Comparison of ENCODE assay signal across 23 cellular contexts in the genomic region with DNA sequence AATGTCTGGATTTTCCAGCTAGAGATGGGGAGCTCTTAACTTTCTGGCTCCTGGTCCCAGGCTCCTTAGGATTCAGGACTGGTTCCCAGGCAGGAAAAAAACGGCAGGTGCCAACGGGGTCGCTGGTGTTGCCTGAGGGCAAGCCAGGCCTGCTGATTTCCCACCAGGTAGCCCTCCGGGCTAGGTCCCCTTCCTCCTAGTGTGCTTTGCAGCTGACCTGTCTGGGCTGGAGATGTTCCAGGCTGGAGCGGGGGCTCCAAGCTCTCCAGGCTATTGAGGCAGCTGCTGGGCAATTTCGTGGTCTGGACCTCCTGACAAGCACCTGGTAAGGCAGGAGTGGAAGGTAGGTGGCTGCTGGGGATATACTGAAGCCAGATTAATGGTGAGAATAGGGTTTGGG. TPM values are rescaled to one million over a fixed set of nuclear protein-coding genes. Genes with fewer than 3 reads are reported as not detected.
DNase-seq lines count a peak whose midpoint lies in the region; FAIRE-seq and TF ChIP-seq lines count a peak whose summit lies in the region.
"Had no signal": no experiment of that assay in that cellular context is flagged by ENCODE, and none has a peak within 500 bp of the region (broad histone marks: within the 10 kb centered on the region; RNA-seq: fewer than 3 reads in every experiment).

No MANE protein-coding gene starts in this region.

- H3K9me3 ChIP-seq in HEK293 (ENCODE audit: control insufficient read depth, insufficient read depth, low read depth, low read length) (no peaks in the 10 kb centered on the region), H1 (ENCODE audit: insufficient read depth in 2 of 2, low read depth in 1 of 2, low read length in 1 of 2) (no peaks in the 10 kb centered on the region)
- H3K9me3 ChIP-seq: SK-N-SH, upper lobe of left lung had no signal

- no peak overlapping the region for H3K23ac ChIP-seq in H1 (ENCODE audit: insufficient read length)

- TF ChIP-seq CTCF in HEK293 (tag by site-specific recombination; IDR thresholded peaks at IDR 0.05) = no peak
- TF ChIP-seq CTCF in H1 (IDR thresholded peaks at IDR 0.05; ENCODE audit: control extremely low read depth in 1 of 3, insufficient read depth in 1 of 3, low read depth in 1 of 3, low read length in 3 of 3) = no peak
- no peak for TF ChIP-seq CTCF in osteocyte (IDR thresholded peaks at IDR 0.05)

- H2BK20ac ChIP-seq in H1 (ENCODE audit: low read length) = no peak overlapping the region

- H3K4ac ChIP-seq in H1 (replicated peaks; ENCODE audit: insufficient read length, low read depth, low read length) = no peak overlapping the region

- peaks cover 0 to 1% of the 10 kb centered on the region in 2 experiments for H4K20me1 ChIP-seq in H1 (replicated peaks in 1 of 2; ENCODE audit: control insufficient read depth in 1 of 2, insufficient read depth in 2 of 2, low read length in 2 of 2)

- no peaks in the 10 kb centered on the region for H3K9me3 Mint-ChIP-seq in activated CD4-positive, alpha-beta T cell treated with anti-CD3 and anti-CD28 coated beads, Interleukin-2, amount 10 ng/mL, durations not matched to agents 24 days and 14 days
- no peaks in the 10 kb centered on the region for H3K9me3 Mint-ChIP-seq in osteocyte (ENCODE audit: unreplicated experiment)

- H3K23me2 ChIP-seq in H1 (ENCODE audit: low read depth, low read length) = peaks cover 11% of the 10 kb centered on the region

- H3K36me3 Mint-ChIP-seq in activated CD4-positive, alpha-beta T cell treated with anti-CD3 and anti-CD28 coated beads, Interleukin-2, amount 10 ng/mL, durations not matched to agents 24 days and 14 days (ENCODE audit: low read depth) = peaks cover 37% of the 10 kb centered on the region
- H3K36me3 Mint-ChIP-seq in osteocyte (ENCODE audit: unreplicated experiment) = peaks cover 15% of the 10 kb centered on the region

- peak overlapping the region; percentile 29 for H3K27ac Mint-ChIP-seq in activated CD4-positive, alpha-beta T cell treated with anti-CD3 and anti-CD28 coated beads, Interleukin-2, amount 10 ng/mL, durations not matched to agents 24 days and 14 days
- no peak overlapping the region for H3K27ac Mint-ChIP-seq in osteocyte (ENCODE audit: unreplicated experiment)
- H3K27ac Mint-ChIP-seq: activated naive CD8-positive, alpha-beta T cell; CD14-positive monocyte had no signal

- H3K4me2 ChIP-seq in H1 (ENCODE audit: insufficient read depth in 1 of 2, low read depth in 2 of 2, low read length in 2 of 2) = no peak overlapping the region
- H3K4me2 ChIP-seq: PC-9, SK-N-SH had no signal

- peak overlapping the region; percentile 14; the same call in 1 of the 2 replicates for H4K8ac ChIP-seq in H1 (ENCODE audit: extremely low read depth, insufficient read depth, low read length)

- no peak for TF ChIP-seq RAD21 in H1 (IDR thresholded peaks at IDR 0.05 in 1 of 2, conservative IDR thresholded peaks at IDR 0.05 in 1 of 2; ENCODE audit: low read depth in 2 of 2, low read length in 2 of 2)

- H2AK5ac ChIP-seq in H1 (ENCODE audit: low read depth, low read length) = no peak overlapping the region

- CTCF ChIA-PET in HEK293 (lab: Yijun Ruan, JAX) (interaction anchor here (0.6 to 1.5 kb wide), 6 partner anchors 9 to 101 kb away, joined by 3 to 7 read pairs (median 3); no protein-coding TSS in a partner anchor), H1 (lab: Charles Lee; ENCODE audit: partially characterized antibody) (interaction anchor here (0.9 to 5.7 kb wide), 19 partner anchors 8 to 139 kb away, joined by 3 to 86 read pairs (median 5); a partner anchor contains a TSS)

- H3K4me3 Mint-ChIP-seq in activated CD4-positive, alpha-beta T cell treated with anti-CD3 and anti-CD28 coated beads, Interleukin-2, amount 10 ng/mL, durations not matched to agents 24 days and 14 days = no peak overlapping the region
- H3K4me3 Mint-ChIP-seq in osteocyte (ENCODE audit: unreplicated experiment) = peak overlapping the region; percentile 50
- H3K4me3 Mint-ChIP-seq: CD14-positive monocyte had no signal

- 92% methylated on average over 6 of the region's 6 CpGs; no CpG with 5 or more reads in 1 of the 2 experiments for WGBS in H1 (ENCODE audit: extremely low coverage in 1 of 2, insufficient coverage in 1 of 2, insufficient read length in 1 of 2, insufficient replicate concordance in 2 of 2, low coverage in 1 of 2, low lambda C conversion rate in 2 of 2, missing lambda C conversion rate in 1 of 2), 2 experiments

- no peak for TF ChIP-seq POLR2A in H1 (IDR thresholded peaks at IDR 0.05; ENCODE audit: control extremely low read depth in 1 of 2, low read depth in 2 of 2, low read length in 2 of 2)

- no peak for FAIRE-seq in H1 (lab: Jason Lieb, UNC)
- FAIRE-seq: A204.1 had no signal

- H4K5ac ChIP-seq in H1 (ENCODE audit: insufficient read length, low read depth, low read length) = no peak overlapping the region

- DNase-seq in activated CD4-positive, alpha-beta T cell treated with anti-CD3 and anti-CD28 coated beads, Interleukin-2, amount 10 ng/mL, durations not matched to agents 24 days and 14 days = no peak
- no peak for DNase-seq in activated CD4-positive, alpha-beta T cell treated with anti-CD3 and anti-CD28 coated beads for 4 hours
- DNase-seq in H1 (ENCODE audit: low read depth in 1 of 2, low spot score in 2 of 2) = no peak
- no peak for DNase-seq in osteocyte (ENCODE audit: extremely low spot score, unreplicated experiment)
- no peak for DNase-seq in DMS 273 treated with DMSO at 0.1 percent for 48 hours (lab: John Stamatoyannopoulos, UW)
- DNase-seq in inferior parietal cortex (ENCODE audit: extremely low spot score) = no peak
- DNase-seq in DMS 273 (lab: John Stamatoyannopoulos, UW; ENCODE audit: unreplicated experiment) = no peak
- DNase-seq: effector memory CD4-positive, alpha-beta T cell; erythroblast; GOT3; left ventricle myocardium superior; NCI-H226; NCI-H526 treated with DMSO at 0.1 percent for 48 hours; PC-9; stimulated activated naive CD4-positive, alpha-beta T cell; upper lobe of left lung had no signal

- H3K18ac ChIP-seq in H1 (ENCODE audit: extremely low read depth, low read length) = no peak overlapping the region

- no peak for TF ChIP-seq EP300 in H1 (IDR thresholded peaks at IDR 0.05; ENCODE audit: borderline replicate concordance in 1 of 2, low read depth in 2 of 2, low read length in 2 of 2)

- no peak overlapping the region for H3K27ac ChIP-seq in HEK293 (ENCODE audit: extremely low read depth, low read depth, low read length)
- no peak overlapping the region for H3K27ac ChIP-seq in H1 (ENCODE audit: low read depth, low read length)
- H3K27ac ChIP-seq: coronary artery, PC-9, skin epidermis, upper lobe of left lung had no signal

- H2BK12ac ChIP-seq in H1 (ENCODE audit: low read depth, low read length) = no peak overlapping the region

- H3K4me1 Mint-ChIP-seq in activated CD4-positive, alpha-beta T cell treated with anti-CD3 and anti-CD28 coated beads, Interleukin-2, amount 10 ng/mL, durations not matched to agents 24 days and 14 days = peaks cover 26% of the 10 kb centered on the region
- H3K4me1 Mint-ChIP-seq in osteocyte (ENCODE audit: unreplicated experiment) = peaks cover 27% of the 10 kb centered on the region

- no peak overlapping the region for H2BK15ac ChIP-seq in H1 (ENCODE audit: low read length)

- POLR2A ChIA-PET in HEK293 (lab: Yijun Ruan, JAX) = interaction anchor here (0.7 to 4.0 kb wide), 4 partner anchors 16 to 73 kb away, joined by 5 to 44 read pairs (median 8); a partner anchor contains a TSS
- POLR2A ChIA-PET in H1 (lab: Charles Lee; ENCODE audit: partially characterized antibody) = interaction anchor here (1.0 to 5.2 kb wide), 4 partner anchors 7 to 29 kb away, joined by 4 to 89 read pairs (median 24); a partner anchor contains a TSS

- H3K56ac ChIP-seq in H1 (replicated peaks; ENCODE audit: insufficient read length, low read depth, low read length) = no peak overlapping the region

- no peak overlapping the region for H4K91ac ChIP-seq in H1 (replicated peaks; ENCODE audit: insufficient read length, low read length)

- no peaks in the 10 kb centered on the region; the same call in 1 of the 2 replicates for H3K79me1 ChIP-seq in H1 (ENCODE audit: low read depth, low read length)

- no peak overlapping the region for H2AFZ ChIP-seq in H1 (ENCODE audit: low read length)
- H2AFZ ChIP-seq: PC-9 had no signal

- 0 out of 2 replicates have a peak, but pooled peaks cover 2% of the 10 kb centered on the region for H3K4me1 ChIP-seq in HEK293 (ENCODE audit: control insufficient read depth, insufficient read depth, low read length)
- H3K4me1 ChIP-seq in H1 (replicated peaks in 1 of 4; ENCODE audit: control insufficient read depth in 3 of 4, insufficient read depth in 4 of 4, low read length in 3 of 4) = peaks cover 0 to 3% (median 2%) of the 10 kb centered on the region in 4 experiments; a peak in 3 of 7 replicates

- no peaks in the 10 kb centered on the region for H3K27me3 ChIP-seq in H1 (replicated peaks in 1 of 4; ENCODE audit: control insufficient read depth in 3 of 4, extremely low read depth in 1 of 4, insufficient read depth in 3 of 4, low read length in 3 of 4)
- H3K27me3 ChIP-seq: upper lobe of left lung had no signal

- H3K4me3 ChIP-seq in HEK293 (ENCODE audit: low read depth, low read length) = no peak overlapping the region
- no peak overlapping the region for H3K4me3 ChIP-seq in H1 (ENCODE audit: extremely low read depth in 1 of 4, insufficient read depth in 2 of 4, low read depth in 3 of 4, low read length in 4 of 4)
- H3K4me3 ChIP-seq: coronary artery, PC-9, skin epidermis, upper lobe of left lung had no signal

- no peak overlapping the region for H2BK5ac ChIP-seq in H1 (ENCODE audit: low read depth, low read length)

- H3K14ac ChIP-seq in H1 (ENCODE audit: insufficient read length) = no peak overlapping the region

- H3K27me3 Mint-ChIP-seq in activated CD4-positive, alpha-beta T cell treated with anti-CD3 and anti-CD28 coated beads, Interleukin-2, amount 10 ng/mL, durations not matched to agents 24 days and 14 days = no peaks in the 10 kb centered on the region
- no peaks in the 10 kb centered on the region for H3K27me3 Mint-ChIP-seq in osteocyte (ENCODE audit: unreplicated experiment)
- H3K27me3 Mint-ChIP-seq: activated naive CD8-positive, alpha-beta T cell had no signal

- H3K36me3 ChIP-seq in HEK293 (ENCODE audit: control insufficient read depth in 2 of 2, insufficient read depth in 1 of 2, low read length in 2 of 2) (peaks cover 40 to 45% of the 10 kb centered on the region in 2 experiments), H1 (ENCODE audit: control insufficient read depth in 2 of 4, insufficient read depth in 4 of 4, low read length in 3 of 4) (peaks cover 0 to 4% (median 2%) of the 10 kb centered on the region in 4 experiments; a peak in 6 of 8 replicates)

- H3K9ac ChIP-seq in H1 (replicated peaks in 1 of 4; ENCODE audit: extremely low read depth in 1 of 4, low read depth in 3 of 4, low read length in 3 of 4) = no peak overlapping the region
- H3K9ac ChIP-seq: SK-N-SH had no signal

- intact Hi-C loops in activated CD4-positive, alpha-beta T cell treated with anti-CD3 and anti-CD28 coated beads, Interleukin-2, amount 10 ng/mL, durations not matched to agents 24 days and 14 days (cut with micrococcal nuclease) = no loop called here

- no peaks in the 10 kb centered on the region for H3K79me2 ChIP-seq in H1 (ENCODE audit: control insufficient read depth in 1 of 2, insufficient read depth in 2 of 2, low read length in 2 of 2)

- H2BK120ac ChIP-seq in H1 (replicated peaks; ENCODE audit: low read depth, low read length) = no peak overlapping the region

RNA-seq across cellular contexts. Expression of a gene that starts 2.0 kb away (rescaled TPM):
- 89.0 and 115 TPM in 2 replicates for total RNA-seq in activated CD4-positive, alpha-beta T cell treated with anti-CD3 and anti-CD28 coated beads, Interleukin-2, amount 10 ng/mL, durations not matched to agents 24 days and 14 days
- 46.3 and 50.2 TPM in 2 replicates for total RNA-seq in H1 (2021; fragmentation: NEBNext Ultra II Directional; extraction: Animal tissue kit (Norgen Biotek cat#: 25700))
- polyA plus RNA-seq in H1 (2011; rRNA removed) = 36.6 and 59.8 TPM in 2 replicates
- 39.7 TPM for polyA plus RNA-seq in H1 (2011; cell fraction: cytosol; rRNA removed)
- polyA plus RNA-seq in H1 (2011; cell fraction: nucleus; rRNA removed) = 32.0 TPM
- 40.1 to 47.4 TPM (median 45.2 TPM) in 4 replicates for polyA plus RNA-seq in H1 (2012, experiment 1 of 2)
- polyA plus RNA-seq in H1 (2012, experiment 2 of 2) = 29.3 TPM
- 65.8 TPM for polyA plus RNA-seq in H1 (2013, experiment 1 of 2)
- 68.6 TPM for polyA plus RNA-seq in H1 (2013, experiment 2 of 2)
- 6.8 and 7.4 TPM in 2 replicates for polyA minus RNA-seq in H1 (2011; rRNA and poly(A)+ RNA removed)
- 18.6 TPM for polyA minus RNA-seq in H1 (2011; cell fraction: cytosol; rRNA and poly(A)+ RNA removed)
- 14.3 TPM for polyA minus RNA-seq in H1 (2011; cell fraction: nucleus; rRNA and poly(A)+ RNA removed)
- 61.5 and 67.5 TPM in 2 replicates for total RNA-seq in osteocyte

RNA-seq across cellular contexts. Expression of a gene that starts 8.3 kb away (rescaled TPM):
- total RNA-seq in activated CD4-positive, alpha-beta T cell treated with anti-CD3 and anti-CD28 coated beads, Interleukin-2, amount 10 ng/mL, durations not matched to agents 24 days and 14 days = 26.5 and 26.9 TPM in 2 replicates
- total RNA-seq in H1 (2021; fragmentation: NEBNext Ultra II Directional; extraction: Animal tissue kit (Norgen Biotek cat#: 25700)) = 10.7 and 12.1 TPM in 2 replicates
- 6.0 and 6.7 TPM in 2 replicates for polyA plus RNA-seq in H1 (2011; rRNA removed)
- 5.9 TPM for polyA plus RNA-seq in H1 (2011; cell fraction: cytosol; rRNA removed)
- 20.6 TPM for polyA plus RNA-seq in H1 (2011; cell fraction: nucleus; rRNA removed)
- polyA plus RNA-seq in H1 (2012, experiment 1 of 2) = 5.5 to 8.1 TPM (median 6.8 TPM) in 4 replicates
- polyA plus RNA-seq in H1 (2012, experiment 2 of 2) = 4.4 TPM
- 5.4 TPM for polyA plus RNA-seq in H1 (2013, experiment 1 of 2)
- 3.8 TPM for polyA plus RNA-seq in H1 (2013, experiment 2 of 2)
- 20.4 and 22.4 TPM in 2 replicates for polyA minus RNA-seq in H1 (2011; rRNA and poly(A)+ RNA removed)
- 10.3 TPM for polyA minus RNA-seq in H1 (2011; cell fraction: cytosol; rRNA and poly(A)+ RNA removed)
- polyA minus RNA-seq in H1 (2011; cell fraction: nucleus; rRNA and poly(A)+ RNA removed) = 30.3 TPM
- total RNA-seq in osteocyte = 20.6 TPM in 2 replicates

RNA-seq across cellular contexts. Expression of a gene that starts 8.4 kb away (rescaled TPM):
- total RNA-seq in activated CD4-positive, alpha-beta T cell treated with anti-CD3 and anti-CD28 coated beads, Interleukin-2, amount 10 ng/mL, durations not matched to agents 24 days and 14 days = 27.1 and 31.5 TPM in 2 replicates
- 27.4 and 28.8 TPM in 2 replicates for total RNA-seq in H1 (2021; fragmentation: NEBNext Ultra II Directional; extraction: Animal tissue kit (Norgen Biotek cat#: 25700))
- polyA plus RNA-seq in H1 (2011; rRNA removed) = 29.9 and 36.1 TPM in 2 replicates
- polyA plus RNA-seq in H1 (2011; cell fraction: cytosol; rRNA removed) = 29.6 TPM
- polyA plus RNA-seq in H1 (2011; cell fraction: nucleus; rRNA removed) = 91.5 TPM
- 20.1 to 25.2 TPM (median 23.8 TPM) in 4 replicates for polyA plus RNA-seq in H1 (2012, experiment 1 of 2)
- 18.1 TPM for polyA plus RNA-seq in H1 (2012, experiment 2 of 2)
- polyA plus RNA-seq in H1 (2013, experiment 1 of 2) = 17.3 TPM
- polyA plus RNA-seq in H1 (2013, experiment 2 of 2) = 17.2 TPM
- polyA minus RNA-seq in H1 (2011; rRNA and poly(A)+ RNA removed) = 22.5 and 28.6 TPM in 2 replicates
- 15.3 TPM for polyA minus RNA-seq in H1 (2011; cell fraction: cytosol; rRNA and poly(A)+ RNA removed)
- polyA minus RNA-seq in H1 (2011; cell fraction: nucleus; rRNA and poly(A)+ RNA removed) = 30.2 TPM
- total RNA-seq in osteocyte = 24.2 and 24.3 TPM in 2 replicates

RNA-seq across cellular contexts. Expression of a gene that starts 9.3 kb away (rescaled TPM):
- 84.2 and 85.7 TPM in 2 replicates for total RNA-seq in activated CD4-positive, alpha-beta T cell treated with anti-CD3 and anti-CD28 coated beads, Interleukin-2, amount 10 ng/mL, durations not matched to agents 24 days and 14 days
- 50.3 and 51.0 TPM in 2 replicates for total RNA-seq in H1 (2021; fragmentation: NEBNext Ultra II Directional; extraction: Animal tissue kit (Norgen Biotek cat#: 25700))
- polyA plus RNA-seq in H1 (2011; rRNA removed) = 44.3 and 59.9 TPM in 2 replicates
- polyA plus RNA-seq in H1 (2011; cell fraction: cytosol; rRNA removed) = 46.9 TPM
- 185 TPM for polyA plus RNA-seq in H1 (2011; cell fraction: nucleus; rRNA removed)
- polyA plus RNA-seq in H1 (2012, experiment 1 of 2) = 36.1 to 57.4 TPM (median 48.2 TPM) in 4 replicates
- 51.6 TPM for polyA plus RNA-seq in H1 (2012, experiment 2 of 2)
- 69.8 TPM for polyA plus RNA-seq in H1 (2013, experiment 1 of 2)
- polyA plus RNA-seq in H1 (2013, experiment 2 of 2) = 65.8 TPM
- polyA minus RNA-seq in H1 (2011; rRNA and poly(A)+ RNA removed) = 42.9 and 47.7 TPM in 2 replicates
- polyA minus RNA-seq in H1 (2011; cell fraction: cytosol; rRNA and poly(A)+ RNA removed) = 42.9 TPM
- 27.7 TPM for polyA minus RNA-seq in H1 (2011; cell fraction: nucleus; rRNA and poly(A)+ RNA removed)
- 55.9 and 59.5 TPM in 2 replicates for total RNA-seq in osteocyte

RNA-seq across cellular contexts. Expression of a gene that starts 16.2 kb away (rescaled TPM):
- total RNA-seq in activated CD4-positive, alpha-beta T cell treated with anti-CD3 and anti-CD28 coated beads, Interleukin-2, amount 10 ng/mL, durations not matched to agents 24 days and 14 days = 28.8 and 29.0 TPM in 2 replicates
- 51.4 and 57.2 TPM in 2 replicates for total RNA-seq in H1 (2021; fragmentation: NEBNext Ultra II Directional; extraction: Animal tissue kit (Norgen Biotek cat#: 25700))
- polyA plus RNA-seq in H1 (2011; rRNA removed) = 190 and 301 TPM in 2 replicates
- polyA plus RNA-seq in H1 (2011; cell fraction: cytosol; rRNA removed) = 175 TPM
- 272 TPM for polyA plus RNA-seq in H1 (2011; cell fraction: nucleus; rRNA removed)
- 50.7 to 95.9 TPM (median 93.3 TPM) in 4 replicates for polyA plus RNA-seq in H1 (2012, experiment 1 of 2)
- 110 TPM for polyA plus RNA-seq in H1 (2012, experiment 2 of 2)
- polyA plus RNA-seq in H1 (2013, experiment 1 of 2) = 78.6 TPM
- 78.5 TPM for polyA plus RNA-seq in H1 (2013, experiment 2 of 2)
- polyA minus RNA-seq in H1 (2011; rRNA and poly(A)+ RNA removed) = 46.4 and 69.1 TPM in 2 replicates
- polyA minus RNA-seq in H1 (2011; cell fraction: cytosol; rRNA and poly(A)+ RNA removed) = 18.4 TPM
- 59.0 TPM for polyA minus RNA-seq in H1 (2011; cell fraction: nucleus; rRNA and poly(A)+ RNA removed)
- total RNA-seq in osteocyte = 86.3 and 96.1 TPM in 2 replicates
